ENCODE assay signal across 1 cellular context in the genomic region with DNA sequence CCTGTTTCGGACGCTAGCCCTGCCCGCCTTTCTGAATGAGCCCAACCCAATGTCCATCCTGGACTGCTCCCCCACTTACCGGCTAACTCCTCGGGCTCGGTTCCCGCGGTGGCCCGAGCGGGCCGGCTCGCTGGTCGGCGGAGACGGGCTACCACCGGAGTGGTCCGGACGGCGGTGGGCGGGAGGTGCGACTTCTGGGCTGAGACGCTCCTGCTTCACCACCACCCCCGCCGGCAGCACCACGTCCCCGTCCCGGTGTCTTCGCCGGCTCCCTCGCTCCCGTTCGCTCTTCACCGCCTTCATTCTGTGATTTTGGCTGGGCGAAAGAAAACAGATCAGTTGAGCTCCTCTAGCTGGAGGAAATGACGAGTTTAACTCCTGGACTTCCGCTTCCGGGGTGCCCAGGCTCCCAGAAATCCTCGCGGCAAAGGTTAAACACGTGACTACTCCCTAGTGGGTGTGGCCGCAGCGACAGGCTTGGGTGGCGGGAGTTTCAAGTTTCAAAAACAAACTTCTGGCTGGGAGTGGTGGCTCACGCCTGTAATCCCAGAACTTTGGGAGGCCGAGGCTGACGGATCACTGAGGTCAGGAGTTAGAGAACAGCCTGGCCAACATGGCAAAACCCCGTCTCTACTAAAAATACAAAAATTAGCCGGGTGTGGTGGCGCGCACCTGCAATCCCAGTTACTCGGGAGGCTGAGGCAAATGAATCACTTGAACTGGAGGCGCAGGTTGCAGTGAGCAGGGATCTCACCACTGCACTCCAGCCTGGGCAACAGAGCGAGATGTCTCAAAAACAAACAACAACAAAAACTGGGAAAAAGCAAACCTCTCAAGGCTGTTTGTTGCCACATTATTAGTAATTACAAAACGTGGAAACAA.
TF ChIP-seq lines count a peak whose summit lies in the region.

TSS of gene SNIP1 (minus strand) at position 367 of the 882 bp plus-strand sequence. CDS start at position 303, 64 bp downstream.

TF ChIP-seq in HepG2, 621 proteins besides CTCF, POLR2A, EP300 and RAD21 (continued from another document and continues in another):
- peak; percentile 45; the same call in 1 of the 2 replicates for TF ChIP-seq FOSL2 (CRISPR knock-in tag; IDR thresholded peaks at IDR 0.05)
- no peak for TF ChIP-seq ELK4 (CRISPR knock-in tag; IDR thresholded peaks at IDR 0.05; ENCODE audit: borderline replicate concordance)
- TF ChIP-seq, protein P1, sequence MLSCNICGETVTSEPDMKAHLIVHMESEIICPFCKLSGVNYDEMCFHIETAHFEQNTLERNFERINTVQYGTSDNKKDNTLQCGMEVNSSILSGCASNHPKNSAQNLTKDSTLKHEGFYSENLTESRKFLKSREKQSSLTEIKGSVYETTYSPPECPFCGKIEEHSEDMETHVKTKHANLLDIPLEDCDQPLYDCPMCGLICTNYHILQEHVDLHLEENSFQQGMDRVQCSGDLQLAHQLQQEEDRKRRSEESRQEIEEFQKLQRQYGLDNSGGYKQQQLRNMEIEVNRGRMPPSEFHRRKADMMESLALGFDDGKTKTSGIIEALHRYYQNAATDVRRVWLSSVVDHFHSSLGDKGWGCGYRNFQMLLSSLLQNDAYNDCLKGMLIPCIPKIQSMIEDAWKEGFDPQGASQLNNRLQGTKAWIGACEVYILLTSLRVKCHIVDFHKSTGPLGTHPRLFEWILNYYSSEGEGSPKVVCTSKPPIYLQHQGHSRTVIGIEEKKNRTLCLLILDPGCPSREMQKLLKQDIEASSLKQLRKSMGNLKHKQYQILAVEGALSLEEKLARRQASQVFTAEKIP (CRISPR knock-in tag; IDR thresholded peaks at IDR 0.05; ENCODE audit: borderline replicate concordance): no peak
- peak; percentile 26 for TF ChIP-seq FOXP4 (CRISPR knock-in tag; IDR thresholded peaks at IDR 0.05)
- peak; percentile 64; the same call in 1 of the 2 replicates for TF ChIP-seq KDM2A (CRISPR knock-in tag; IDR thresholded peaks at IDR 0.05; ENCODE audit: borderline replicate concordance, low read depth)
- peak; percentile 39; the same call in 1 of the 2 replicates for TF ChIP-seq ZSCAN25 (CRISPR knock-in tag; IDR thresholded peaks at IDR 0.05)
- no peak for TF ChIP-seq ZNF207 (IDR thresholded peaks at IDR 0.05; ENCODE audit: borderline replicate concordance)
- no peak for TF ChIP-seq ZBTB7A (CRISPR knock-in tag; IDR thresholded peaks at IDR 0.05)
- TF ChIP-seq, protein P2, sequence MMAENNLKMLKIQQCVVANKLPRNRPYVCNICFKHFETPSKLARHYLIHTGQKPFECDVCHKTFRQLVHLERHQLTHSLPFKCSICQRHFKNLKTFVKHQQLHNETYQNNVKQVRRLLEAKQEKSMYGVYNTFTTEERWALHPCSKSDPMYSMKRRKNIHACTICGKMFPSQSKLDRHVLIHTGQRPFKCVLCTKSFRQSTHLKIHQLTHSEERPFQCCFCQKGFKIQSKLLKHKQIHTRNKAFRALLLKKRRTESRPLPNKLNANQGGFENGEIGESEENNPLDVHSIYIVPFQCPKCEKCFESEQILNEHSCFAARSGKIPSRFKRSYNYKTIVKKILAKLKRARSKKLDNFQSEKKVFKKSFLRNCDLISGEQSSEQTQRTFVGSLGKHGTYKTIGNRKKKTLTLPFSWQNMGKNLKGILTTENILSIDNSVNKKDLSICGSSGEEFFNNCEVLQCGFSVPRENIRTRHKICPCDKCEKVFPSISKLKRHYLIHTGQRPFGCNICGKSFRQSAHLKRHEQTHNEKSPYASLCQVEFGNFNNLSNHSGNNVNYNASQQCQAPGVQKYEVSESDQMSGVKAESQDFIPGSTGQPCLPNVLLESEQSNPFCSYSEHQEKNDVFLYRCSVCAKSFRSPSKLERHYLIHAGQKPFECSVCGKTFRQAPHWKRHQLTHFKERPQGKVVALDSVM (CRISPR knock-in tag; IDR thresholded peaks at IDR 0.05): no peak
- TF ChIP-seq AGO1 (IDR thresholded peaks at IDR 0.05; ENCODE audit: low read depth, low read length, poor library complexity, severe bottlenecking): peak; percentile 43
- peak; percentile 95 for TF ChIP-seq ZNF460 (CRISPR knock-in tag; IDR thresholded peaks at IDR 0.05; ENCODE audit: borderline replicate concordance)
- TF ChIP-seq ZNF816 (CRISPR knock-in tag; IDR thresholded peaks at IDR 0.05; ENCODE audit: borderline replicate concordance): peak; percentile 53; the same call in 1 of the 2 replicates
- peak; percentile 44 for TF ChIP-seq YY1 (IDR thresholded peaks at IDR 0.05; ENCODE audit: insufficient read depth, insufficient replicate concordance, low read depth, low read length)
- TF ChIP-seq ZNF563 (CRISPR knock-in tag; IDR thresholded peaks at IDR 0.05): peak; percentile 16; the same call in 1 of the 2 replicates
- peak; percentile 42; the same call in 1 of the 2 replicates for TF ChIP-seq ZNF768 (CRISPR knock-in tag; IDR thresholded peaks at IDR 0.05)
- peak; percentile 51; the same call in 1 of the 2 replicates for TF ChIP-seq ZKSCAN8 (CRISPR knock-in tag; IDR thresholded peaks at IDR 0.05; ENCODE audit: borderline replicate concordance)
- TF ChIP-seq ZSCAN21 (CRISPR knock-in tag; IDR thresholded peaks at IDR 0.05; ENCODE audit: borderline replicate concordance): peak; percentile 50; the same call in 1 of the 2 replicates
- TF ChIP-seq NR0B2 (CRISPR knock-in tag; IDR thresholded peaks at IDR 0.05): no peak
- peak; percentile 50; the same call in 1 of the 2 replicates for TF ChIP-seq FOXJ3 (CRISPR knock-in tag; IDR thresholded peaks at IDR 0.05; ENCODE audit: borderline replicate concordance)
- no peak for TF ChIP-seq SOX5 (CRISPR knock-in tag; IDR thresholded peaks at IDR 0.05; ENCODE audit: borderline replicate concordance)
- peak; percentile 96 for TF ChIP-seq ZNF143 (CRISPR knock-in tag; IDR thresholded peaks at IDR 0.05)
- TF ChIP-seq, protein P3, sequence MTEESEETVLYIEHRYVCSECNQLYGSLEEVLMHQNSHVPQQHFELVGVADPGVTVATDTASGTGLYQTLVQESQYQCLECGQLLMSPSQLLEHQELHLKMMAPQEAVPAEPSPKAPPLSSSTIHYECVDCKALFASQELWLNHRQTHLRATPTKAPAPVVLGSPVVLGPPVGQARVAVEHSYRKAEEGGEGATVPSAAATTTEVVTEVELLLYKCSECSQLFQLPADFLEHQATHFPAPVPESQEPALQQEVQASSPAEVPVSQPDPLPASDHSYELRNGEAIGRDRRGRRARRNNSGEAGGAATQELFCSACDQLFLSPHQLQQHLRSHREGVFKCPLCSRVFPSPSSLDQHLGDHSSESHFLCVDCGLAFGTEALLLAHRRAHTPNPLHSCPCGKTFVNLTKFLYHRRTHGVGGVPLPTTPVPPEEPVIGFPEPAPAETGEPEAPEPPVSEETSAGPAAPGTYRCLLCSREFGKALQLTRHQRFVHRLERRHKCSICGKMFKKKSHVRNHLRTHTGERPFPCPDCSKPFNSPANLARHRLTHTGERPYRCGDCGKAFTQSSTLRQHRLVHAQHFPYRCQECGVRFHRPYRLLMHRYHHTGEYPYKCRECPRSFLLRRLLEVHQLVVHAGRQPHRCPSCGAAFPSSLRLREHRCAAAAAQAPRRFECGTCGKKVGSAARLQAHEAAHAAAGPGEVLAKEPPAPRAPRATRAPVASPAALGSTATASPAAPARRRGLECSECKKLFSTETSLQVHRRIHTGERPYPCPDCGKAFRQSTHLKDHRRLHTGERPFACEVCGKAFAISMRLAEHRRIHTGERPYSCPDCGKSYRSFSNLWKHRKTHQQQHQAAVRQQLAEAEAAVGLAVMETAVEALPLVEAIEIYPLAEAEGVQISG (CRISPR knock-in tag; IDR thresholded peaks at IDR 0.05): peak; percentile 92
- TF ChIP-seq, protein P4, sequence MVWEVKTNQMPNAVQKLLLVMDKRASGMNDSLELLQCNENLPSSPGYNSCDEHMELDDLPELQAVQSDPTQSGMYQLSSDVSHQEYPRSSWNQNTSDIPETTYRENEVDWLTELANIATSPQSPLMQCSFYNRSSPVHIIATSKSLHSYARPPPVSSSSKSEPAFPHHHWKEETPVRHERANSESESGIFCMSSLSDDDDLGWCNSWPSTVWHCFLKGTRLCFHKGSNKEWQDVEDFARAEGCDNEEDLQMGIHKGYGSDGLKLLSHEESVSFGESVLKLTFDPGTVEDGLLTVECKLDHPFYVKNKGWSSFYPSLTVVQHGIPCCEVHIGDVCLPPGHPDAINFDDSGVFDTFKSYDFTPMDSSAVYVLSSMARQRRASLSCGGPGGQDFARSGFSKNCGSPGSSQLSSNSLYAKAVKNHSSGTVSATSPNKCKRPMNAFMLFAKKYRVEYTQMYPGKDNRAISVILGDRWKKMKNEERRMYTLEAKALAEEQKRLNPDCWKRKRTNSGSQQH (CRISPR knock-in tag; IDR thresholded peaks at IDR 0.05; ENCODE audit: low read depth): peak; percentile 63; the same call in 1 of the 2 replicates
- TF ChIP-seq FOXA3 (CRISPR knock-in tag; IDR thresholded peaks at IDR 0.05): peak; percentile 10; the same call in 1 of the 2 replicates
- peak; percentile 56 for TF ChIP-seq SP4 (CRISPR knock-in tag; IDR thresholded peaks at IDR 0.05)
- 0 out of 2 replicates have a peak, but pooled peaks have one; percentile 47 for TF ChIP-seq TEAD2 (CRISPR knock-in tag; IDR thresholded peaks at IDR 0.05)
- TF ChIP-seq SP2 (CRISPR knock-in tag; IDR thresholded peaks at IDR 0.05): peak; percentile 54; the same call in 1 of the 2 replicates
- peak; percentile 99 for TF ChIP-seq NR2C2 (CRISPR knock-in tag; IDR thresholded peaks at IDR 0.05; ENCODE audit: borderline replicate concordance)
- TF ChIP-seq ZNF124 (CRISPR knock-in tag; IDR thresholded peaks at IDR 0.05): no peak
- peak; percentile 93 for TF ChIP-seq ZFP36L1 (CRISPR knock-in tag; IDR thresholded peaks at IDR 0.05)
- TF ChIP-seq RFXAP (CRISPR knock-in tag; IDR thresholded peaks at IDR 0.05; ENCODE audit: borderline replicate concordance): 0 out of 2 replicates have a peak, but pooled peaks have one; percentile 14
- TF ChIP-seq ATRX (CRISPR knock-in tag; IDR thresholded peaks at IDR 0.05; ENCODE audit: borderline replicate concordance): no peak
